ENCODE assay signal across 14 cellular contexts in genomic region chr10:21499580-21499909, GRCh38. TPM values are rescaled to one million over a fixed set of nuclear protein-coding genes. Genes with fewer than 3 reads are reported as not detected.
A peak's percentile ranks its signal among the peaks of the same experiment; 100 is the strongest.
DNase-seq lines count a peak whose midpoint lies in the region; ATAC-seq and TF ChIP-seq lines count a peak whose summit lies in the region.
"Had no signal": no experiment of that assay in that cellular context is flagged by ENCODE, and none has a peak within 500 bp of the region (broad histone marks: within the 10 kb centered on the region; RNA-seq: fewer than 3 reads in every experiment).

No MANE protein-coding gene starts in this region.

- peaks cover 55% of the 10 kb centered on the region for H3K27me3 ChIP-seq in CD4-positive, alpha-beta T cell (ENCODE audit: control insufficient read depth, insufficient read depth, low read length)
- peaks cover 37% of the 10 kb centered on the region for H3K27me3 ChIP-seq in iPS-15b (ENCODE audit: control insufficient read depth, insufficient read depth, low read length)
- H3K27me3 ChIP-seq in neuron (ENCODE audit: insufficient read depth, low read length): no peaks in the 10 kb centered on the region
- H3K27me3 ChIP-seq: sigmoid colon had no signal

- H3K4me3 ChIP-seq in iPS-15b (ENCODE audit: low read depth, low read length): peak overlapping the region; percentile 67
- H3K4me3 ChIP-seq in neuron (ENCODE audit: low read length): peak overlapping the region; percentile 97
- H3K4me3 ChIP-seq: PC-9 had no signal

- no peak overlapping the region for H3K27ac ChIP-seq in CD4-positive, alpha-beta T cell (ENCODE audit: low read depth, low read length)
- H3K27ac ChIP-seq: PC-9 had no signal

- no peak overlapping the region for H3K27ac Mint-ChIP-seq in CD4-positive, alpha-beta T cell
- peak overlapping the region in 2 of 3 donors; percentile 12 to 77 for H3K27ac Mint-ChIP-seq in IgD-negative memory B cell

- ATAC-seq in CD4-positive, alpha-beta T cell (ENCODE audit: poor library complexity): no peak
- ATAC-seq in GM18870 (IDR thresholded peaks at IDR 0.05; ENCODE audit: unreplicated experiment): no peak

- H3K36me3 ChIP-seq in iPS-15b (ENCODE audit: control insufficient read depth, insufficient read depth, low read length): no peaks in the 10 kb centered on the region
- no peaks in the 10 kb centered on the region for H3K36me3 ChIP-seq in neuron (ENCODE audit: insufficient read depth, low read length)
- H3K36me3 ChIP-seq: sigmoid colon had no signal

- H3K9me3 Mint-ChIP-seq in CD4-positive, alpha-beta T cell: no peaks in the 10 kb centered on the region
- no peaks in the 10 kb centered on the region for H3K9me3 Mint-ChIP-seq in IgD-negative memory B cell

- peaks cover 55% of the 10 kb centered on the region for H3K27me3 Mint-ChIP-seq in CD4-positive, alpha-beta T cell
- H3K27me3 Mint-ChIP-seq in IgD-negative memory B cell: peaks cover 39% of the 10 kb centered on the region

- H3K4me3 Mint-ChIP-seq in CD4-positive, alpha-beta T cell: peak overlapping the region; percentile 43
- H3K4me3 Mint-ChIP-seq in IgD-negative memory B cell: peak overlapping the region in 1 of 4 donors; percentile 92

- no peak for DNase-seq in CD4-positive, alpha-beta T cell
- DNase-seq in hippocampal formation (lab: John Stamatoyannopoulos, UW) (no peak), AG20443 (ENCODE audit: low spot score) (no peak), NCI-H1048 (lab: John Stamatoyannopoulos, UW) (no peak)
- DNase-seq: activated gamma-delta T cell; NCI-H1930; NCI-H510A treated with DMSO at 0.1 percent for 48 hours; PC-9; sigmoid colon; stimulated activated CD4-positive, alpha-beta T cell treated with anti-CD3 and anti-CD28 coated beads, Interleukin-4, amount 100 ng/mL, for 24 hours had no signal

- intact Hi-C loops in CD4-positive, alpha-beta T cell (cut with DNase I, micrococcal nuclease): loop anchor here (2.0 to 10.0 kb wide), 14 partner anchors 13 to 1565 kb away; partner anchors contain the start of genes BMI1 (in 1 of the 2), DNAJC1 (in 1 of the 2) and MLLT10 (in 1 of the 2)

- H3K9ac ChIP-seq in iPS-15b (ENCODE audit: low read depth, low read length): peak overlapping the region; percentile 56

- H3K4me1 ChIP-seq in iPS-15b (ENCODE audit: control insufficient read depth, insufficient read depth, low read length) (peaks cover 42% of the 10 kb centered on the region), neuron (ENCODE audit: insufficient read depth, low read length) (peaks cover 61% of the 10 kb centered on the region)

- TF ChIP-seq CTCF in CD4-positive, alpha-beta T cell (IDR thresholded peaks at IDR 0.05): no peak

- no peak overlapping the region for H2AFZ ChIP-seq in neuron (ENCODE audit: low read depth, low read length)
- H2AFZ ChIP-seq: PC-9 had no signal

- POLR2A ChIA-PET in CD4-positive, alpha-beta T cell (lab: Charles Lee): no interaction called here

- CTCF ChIA-PET in CD4-positive, alpha-beta T cell (lab: Charles Lee): no interaction called here

- no peaks in the 10 kb centered on the region for H3K9me3 ChIP-seq in CD4-positive, alpha-beta T cell (ENCODE audit: control insufficient read depth, low read length)
- H3K9me3 ChIP-seq in iPS-15b (ENCODE audit: control insufficient read depth, insufficient read depth, low read length) (no peaks in the 10 kb centered on the region), neuron (ENCODE audit: low read length) (no peaks in the 10 kb centered on the region)
- H3K9me3 ChIP-seq: sigmoid colon had no signal

- no peaks in the 10 kb centered on the region for H3K36me3 Mint-ChIP-seq in CD4-positive, alpha-beta T cell (ENCODE audit: low read depth)
- no peaks in the 10 kb centered on the region for H3K36me3 Mint-ChIP-seq in IgD-negative memory B cell

- peaks cover 25% of the 10 kb centered on the region for H3K4me1 Mint-ChIP-seq in CD4-positive, alpha-beta T cell (ENCODE audit: low read depth)
- peaks cover 7 to 12% (median 11%) of the 10 kb centered on the region in 3 donors for H3K4me1 Mint-ChIP-seq in IgD-negative memory B cell

RNA-seq across cellular contexts. Expression of gene SKIDA1, which starts 25.9 kb away (rescaled TPM):
- under 1 TPM; 0.22 to 0.25 TPM for total RNA-seq in CD4-positive, alpha-beta T cell
- not detected for polyA plus RNA-seq in IgD-negative memory B cell

RNA-seq across cellular contexts. Expression of gene MLLT10, which starts 34.5 kb away (rescaled TPM):
- 10 to 100 TPM; 46.0 to 64.1 TPM for total RNA-seq in CD4-positive, alpha-beta T cell
- polyA plus RNA-seq in IgD-negative memory B cell: 8.7 TPM
